In the genomic region with DNA sequence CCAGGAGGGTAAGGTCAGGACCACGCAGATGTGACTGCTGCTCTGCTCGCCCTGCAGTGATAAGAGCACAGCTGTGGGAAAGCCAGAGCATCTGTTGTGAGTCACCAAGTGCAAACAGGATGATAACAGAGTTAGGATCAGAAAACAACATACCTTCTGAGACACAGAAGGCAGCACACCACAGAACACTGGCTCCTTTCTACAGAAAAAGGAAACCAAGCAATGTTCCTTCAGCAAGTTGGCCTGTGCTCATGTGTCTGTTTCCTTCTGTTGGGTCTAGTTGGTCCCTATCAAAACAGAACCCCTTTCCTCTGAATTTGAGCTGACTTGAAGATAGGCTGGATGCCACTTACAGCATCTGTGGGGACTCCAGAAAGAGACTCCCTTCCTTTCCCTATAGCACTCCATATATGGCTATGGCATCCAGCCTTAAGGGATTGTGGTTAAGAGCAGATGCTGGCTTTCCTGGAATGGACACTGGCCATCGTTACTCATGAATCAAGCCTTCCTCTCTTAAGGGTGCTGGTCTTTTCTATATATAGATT, we compare ENCODE assay signal across 8 cellular contexts.
A peak's percentile ranks its signal among the peaks of the same experiment; 100 is the strongest.
DNase-seq lines count a peak whose midpoint lies in the region; ATAC-seq, FAIRE-seq and TF ChIP-seq lines count a peak whose summit lies in the region.

No MANE protein-coding gene starts in this region.

- no peak overlapping the region for H3K4me2 ChIP-seq in GM12878 (ENCODE audit: control insufficient read depth, insufficient read depth)

- H3K36me3 ChIP-seq in GM12878 (ENCODE audit: control insufficient read depth in 2 of 2, insufficient read depth in 2 of 2, low read length in 1 of 2) (no peaks in the 10 kb centered on the region), Peyer's patch (no peaks in the 10 kb centered on the region)

- CTCF ChIA-PET in GM12878 (lab: Yijun Ruan, JAX): interaction anchor here (1.1 to 1.5 kb wide), 2 partner anchors 11 to 15 kb away, joined by 3 to 4 read pairs; no protein-coding TSS in a partner anchor

- WGBS in GM12878 (ENCODE audit: insufficient coverage, insufficient replicate concordance, low lambda C conversion rate, missing lambda C conversion rate): 2% methylated on average over 3 of the region's 3 CpGs

- no peak for TF ChIP-seq RAD21 in GM12878 (IDR thresholded peaks at IDR 0.05; ENCODE audit: insufficient read depth, low read depth, low read length)

- no peaks in the 10 kb centered on the region for H3K4me1 ChIP-seq in GM12878 (ENCODE audit: control insufficient read depth, insufficient read depth, low read length)
- H3K4me1 ChIP-seq in Peyer's patch: no peaks in the 10 kb centered on the region

- H3K4me3 ChIP-seq in GM12878 (no peak overlapping the region), Peyer's patch (no peak overlapping the region)

- DNase-seq in GM10266 (ENCODE audit: extremely low spot score) (peak; percentile 15), HT-29 (ENCODE audit: low spot score) (peak; percentile 73), GM12878 (ENCODE audit: low read depth, low spot score) (no peak), myocyte (ENCODE audit: low read depth) (peak; percentile 93), Peyer's patch (no peak), NCI-H1105 treated with DMSO at 0.1 percent for 48 hours (lab: John Stamatoyannopoulos, UW) (no peak), NCI-H1048 (lab: John Stamatoyannopoulos, UW) (no peak)

- H3K27ac ChIP-seq in GM12878 (ENCODE audit: control insufficient read depth, insufficient read depth) (no peak overlapping the region), Peyer's patch (no peak overlapping the region)

- BruUV-seq in GM12878 (replicated peaks; lab: Mats Ljungman, UMichigan): no TSS peak

- RAD21 ChIA-PET in GM12878 (lab: Charles Lee; ENCODE audit: unreplicated experiment): no interaction called here

- intact Hi-C loops in GM12878 (cut with micrococcal nuclease; ENCODE audit: unreplicated experiment): no loop called here

- in situ Hi-C loops in GM12878 (cut with MboI): no loop called here

- TF ChIP-seq CTCF in GM10266 (IDR thresholded peaks at IDR 0.05; ENCODE audit: control insufficient read depth, insufficient read depth, low read depth, missing control alignments): no peak
- no peak for TF ChIP-seq CTCF in GM12878 (IDR thresholded peaks at IDR 0.05 in 2 of 3, conservative IDR thresholded peaks at IDR 0.05 in 1 of 3; ENCODE audit: control insufficient read depth in 2 of 3, extremely low read depth in 1 of 3, insufficient read depth in 1 of 3, low read depth in 3 of 3, low read length in 3 of 3)
- TF ChIP-seq CTCF in Peyer's patch (IDR thresholded peaks at IDR 0.05): no peak

- no peaks in the 10 kb centered on the region for H3K79me2 ChIP-seq in GM12878 (ENCODE audit: control insufficient read depth, insufficient read depth, low read length)

- TF ChIP-seq POLR2A in GM12878 (IDR thresholded peaks at IDR 0.05; ENCODE audit: low read depth, low read length) (no peak), Peyer's patch (IDR thresholded peaks at IDR 0.05) (no peak)

- H3K9me3 ChIP-seq in GM12878 (replicated peaks; ENCODE audit: control insufficient read depth, insufficient read depth, low read length): no peaks in the 10 kb centered on the region
- no peaks in the 10 kb centered on the region for H3K9me3 ChIP-seq in Peyer's patch

- SMC1A ChIA-PET in GM12878 (lab: Charles Lee; ENCODE audit: uncharacterized antibody, unreplicated experiment): interaction anchor here (0.7 kb wide), 1 partner anchor 436 kb away, joined by 3 read pairs; no protein-coding TSS in a partner anchor

- TF ChIP-seq EP300 in GM12878 (IDR thresholded peaks at IDR 0.05; ENCODE audit: borderline replicate concordance in 1 of 2, control insufficient read depth in 1 of 2, low read depth in 2 of 2, low read length in 2 of 2): no peak

- POLR2A ChIA-PET in GM12878 (lab: Charles Lee): no interaction called here

- peak; percentile 57 for FAIRE-seq in GM12878 (lab: Jason Lieb, UNC)

- no peaks in the 10 kb centered on the region for H4K20me1 ChIP-seq in GM12878 (ENCODE audit: control insufficient read depth, insufficient read depth)

- H3K9ac ChIP-seq in GM12878 (ENCODE audit: control insufficient read depth, insufficient read depth, low read length): no peak overlapping the region

- H2AFZ ChIP-seq in GM12878 (ENCODE audit: control insufficient read depth, low read depth, low read length): no peak overlapping the region

- peak; percentile 86 for ATAC-seq in GM12878
- ATAC-seq in HG03108 (IDR thresholded peaks at IDR 0.05; ENCODE audit: unreplicated experiment): no peak

- H3K27me3 ChIP-seq in GM12878 (replicated peaks in 1 of 2; ENCODE audit: control insufficient read depth in 2 of 2, insufficient read depth in 2 of 2, low read length in 1 of 2): no peaks in the 10 kb centered on the region
- no peaks in the 10 kb centered on the region for H3K27me3 ChIP-seq in Peyer's patch

TF ChIP-seq in GM12878, 131 proteins besides CTCF, POLR2A, EP300 and RAD21:
- TF ChIP-seq RAD51 (IDR thresholded peaks at IDR 0.05) (no peak), CREM (IDR thresholded peaks at IDR 0.05; ENCODE audit: low read depth) (no peak), KAT2A (conservative IDR thresholded peaks at IDR 0.05; ENCODE audit: control insufficient read depth, low read depth, low read length) (no peak), NRF1 (conservative IDR thresholded peaks at IDR 0.05; ENCODE audit: low read depth, low read length) (no peak), MTA2 (IDR thresholded peaks at IDR 0.05; ENCODE audit: low read depth) (no peak), YBX1 (IDR thresholded peaks at IDR 0.05) (no peak), NFXL1 (IDR thresholded peaks at IDR 0.05; ENCODE audit: borderline replicate concordance) (no peak), IKZF2 (IDR thresholded peaks at IDR 0.05) (no peak), EED (IDR thresholded peaks at IDR 0.05; ENCODE audit: low read depth) (no peak), CBFB (IDR thresholded peaks at IDR 0.05; ENCODE audit: low read depth) (no peak), BCL11A (IDR thresholded peaks at IDR 0.05; ENCODE audit: low read depth, low read length) (no peak), NR2C2 (IDR thresholded peaks at IDR 0.05; ENCODE audit: borderline replicate concordance, control insufficient read depth, insufficient read length, low read depth) (no peak)

Comparison
In these comparisons a context has a peak if more than half of its experiments do, and no peak if none do; other contexts are left out.
1. DNase-seq: peak in GM10266 (single experiment), HT-29 (single experiment) and myocyte (single experiment); none in GM12878 (single experiment), Peyer's patch (0 of 3), NCI-H1105 treated with DMSO at 0.1 percent for 48 hours (single experiment) and NCI-H1048 (single experiment).